16 cellular contexts compared by ENCODE assay signal in the genomic region with DNA sequence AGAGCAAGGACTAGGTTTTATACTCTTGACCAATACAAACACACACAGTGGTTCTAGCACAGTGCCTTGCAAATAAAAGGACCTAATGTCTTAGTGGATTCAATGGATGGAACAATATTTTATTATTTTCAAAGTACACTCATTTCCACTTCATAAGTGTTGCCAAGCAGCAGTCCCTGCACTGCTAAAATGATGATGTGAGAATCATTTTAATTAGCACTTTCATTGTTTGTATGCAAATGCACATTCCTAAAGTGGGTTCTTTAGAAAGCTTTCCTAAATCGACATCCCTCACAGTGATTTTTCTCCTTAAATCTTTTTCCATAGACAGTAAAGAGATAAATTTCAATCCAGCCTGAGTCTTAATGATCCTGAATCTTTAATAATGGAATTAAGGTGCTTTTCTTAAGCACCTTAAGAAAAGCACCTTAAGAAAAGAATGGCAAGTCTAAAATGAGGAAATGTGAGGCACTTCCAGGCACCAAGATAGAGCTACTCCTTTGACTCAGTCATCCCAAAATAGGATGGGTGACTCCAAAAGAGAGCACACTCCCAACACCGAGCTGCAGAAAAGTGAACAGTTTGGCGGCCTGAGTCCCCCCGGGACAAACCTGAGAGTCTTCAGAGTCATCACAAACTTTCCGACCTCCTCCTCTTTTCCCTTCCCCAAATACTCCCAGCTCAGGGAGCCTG.
DNase-seq lines count a peak whose midpoint lies in the region; ATAC-seq, FAIRE-seq and TF ChIP-seq lines count a peak whose summit lies in the region.
"Had no signal": no experiment of that assay in that cellular context is flagged by ENCODE, and none has a peak within 500 bp of the region (broad histone marks: within the 10 kb centered on the region; RNA-seq: fewer than 3 reads in every experiment).

No MANE protein-coding gene starts in this region.

- ATAC-seq in activated CD4-positive, CD25-positive, alpha-beta regulatory T cell treated with anti-CD3 and anti-CD28 coated beads, Interleukin-2, amount 50 U/mL, for 24 hours: no peak

- H4K20me1 ChIP-seq in astrocyte (ENCODE audit: insufficient read depth, low read length): no peaks in the 10 kb centered on the region

- 69 to 71% methylated on average over 5 of the region's 5 CpGs for WGBS in sigmoid colon, 2 donors

- H3K27ac ChIP-seq in astrocyte (ENCODE audit: low read depth, low read length) (no peak overlapping the region), layer of hippocampus (ENCODE audit: low read depth, low read length) (peak overlapping the region; percentile 80), sigmoid colon (peak overlapping the region; percentile 84 to 98 (median 90)), SJCRH30 (no peak overlapping the region)
- H3K27ac ChIP-seq: RWPE1 had no signal

- H3K36me3 ChIP-seq in astrocyte (ENCODE audit: insufficient read depth, low read length): no peaks in the 10 kb centered on the region
- H3K36me3 ChIP-seq in sigmoid colon: no peaks in the 10 kb centered on the region
- H3K36me3 ChIP-seq in SJCRH30: no peaks in the 10 kb centered on the region

- DNase-seq in Ammon's horn (ENCODE audit: low spot score) (peak; percentile 71), astrocyte (ENCODE audit: low read depth) (no peak), sigmoid colon (no peak), SJCRH30 (no peak), SK-N-DZ (ENCODE audit: low spot score) (no peak), NOMO-1 (lab: John Stamatoyannopoulos, UW; ENCODE audit: unreplicated experiment in 2 of 2) (no peak)
- DNase-seq: activated naive CD4-positive, alpha-beta T cell treated with anti-CD3 and anti-CD28 coated beads, Interleukin-2, amount 50 U/mL, for 16 hours; DMS 273 treated with DMSO at 0.1 percent for 48 hours; foreskin fibroblast; NCI-H510A; retina had no signal

- peaks cover 3% of the 10 kb centered on the region for H3K9me3 Mint-ChIP-seq in astrocyte (ENCODE audit: unreplicated experiment)
- H3K9me3 Mint-ChIP-seq: dendritic cell treated with granulocyte-macrophage colony-stimulating factor and Interleukin-4, amounts not matched to agents 40 ng/mL and 50 ng/mL, for 4 days had no signal

- H3K9ac ChIP-seq in astrocyte (ENCODE audit: low read length): no peak overlapping the region

- peaks cover 33% of the 10 kb centered on the region for H3K4me1 Mint-ChIP-seq in astrocyte (ENCODE audit: low read depth, unreplicated experiment)

- no peak for TF ChIP-seq EP300 in sigmoid colon (IDR thresholded peaks at IDR 0.05)

- no peak overlapping the region for H3K4me2 ChIP-seq in astrocyte (ENCODE audit: low read length)

- H3K27ac Mint-ChIP-seq in astrocyte (ENCODE audit: unreplicated experiment): peak overlapping the region; percentile 72
- H3K27ac Mint-ChIP-seq: dendritic cell treated with granulocyte-macrophage colony-stimulating factor and Interleukin-4, amounts not matched to agents 40 ng/mL and 50 ng/mL, for 4 days had no signal

- intact Hi-C loops in sigmoid colon (cut with DNase I): no loop called here

- H3K79me2 ChIP-seq in astrocyte (ENCODE audit: insufficient read depth, low read length): no peaks in the 10 kb centered on the region

- H3K27me3 ChIP-seq in astrocyte (ENCODE audit: insufficient read depth, low read length) (no peaks in the 10 kb centered on the region), layer of hippocampus (ENCODE audit: control insufficient read depth, insufficient read depth, low read length) (no peaks in the 10 kb centered on the region), sigmoid colon (no peaks in the 10 kb centered on the region), SJCRH30 (no peaks in the 10 kb centered on the region)

- H3K27me3 Mint-ChIP-seq in astrocyte (ENCODE audit: low read depth, unreplicated experiment): no peaks in the 10 kb centered on the region
- H3K27me3 Mint-ChIP-seq: dendritic cell treated with granulocyte-macrophage colony-stimulating factor and Interleukin-4, amounts not matched to agents 40 ng/mL and 50 ng/mL, for 4 days had no signal

- no peak for TF ChIP-seq POLR2A in sigmoid colon (IDR thresholded peaks at IDR 0.05)

- H3K4me1 ChIP-seq in astrocyte (ENCODE audit: insufficient read depth, low read length): no peaks in the 10 kb centered on the region
- peaks cover 0 to 99% (median 99%) of the 10 kb centered on the region in 4 donors for H3K4me1 ChIP-seq in sigmoid colon
- peaks cover 19% of the 10 kb centered on the region for H3K4me1 ChIP-seq in SJCRH30

- H3K36me3 Mint-ChIP-seq in astrocyte (ENCODE audit: low read depth, unreplicated experiment): no peaks in the 10 kb centered on the region

- H3K4me3 ChIP-seq in astrocyte (ENCODE audit: insufficient read depth, low read depth, low read length) (no peak overlapping the region), sigmoid colon (no peak overlapping the region), SJCRH30 (no peak overlapping the region)

- FAIRE-seq in astrocyte (lab: Jason Lieb, UNC): no peak
- FAIRE-seq: TTC549 had no signal

- H2AFZ ChIP-seq in astrocyte (ENCODE audit: low read depth, low read length): no peak overlapping the region

- H3K9me3 ChIP-seq in astrocyte (ENCODE audit: insufficient read depth, low read depth, low read length) (no peaks in the 10 kb centered on the region), sigmoid colon (no peaks in the 10 kb centered on the region), SJCRH30 (replicated peaks) (no peaks in the 10 kb centered on the region)

- H3K4me3 Mint-ChIP-seq in astrocyte (ENCODE audit: unreplicated experiment): no peak overlapping the region
- H3K4me3 Mint-ChIP-seq: dendritic cell treated with granulocyte-macrophage colony-stimulating factor and Interleukin-4, amounts not matched to agents 40 ng/mL and 50 ng/mL, for 4 days had no signal

- TF ChIP-seq CTCF in astrocyte (IDR thresholded peaks at IDR 0.05; ENCODE audit: insufficient read depth, low read depth, low read length) (no peak), sigmoid colon (IDR thresholded peaks at IDR 0.05) (no peak)

Comparison
In these comparisons a context has a peak if more than half of its experiments do, and no peak if none do; other contexts are left out.
1. H3K27ac ChIP-seq: peak in layer of hippocampus (single experiment) and sigmoid colon (4 of 4); none in astrocyte (single experiment) and SJCRH30 (single experiment).